Comparison of ENCODE assay signal across 17 cellular contexts in genomic region chr6:28408076-28408802, GRCh38. TPM values are rescaled to one million over a fixed set of nuclear protein-coding genes. Genes with fewer than 3 reads are reported as not detected.
DNase-seq lines count a peak whose midpoint lies in the region; ATAC-seq lines count a peak whose summit lies in the region.
"Had no signal": no experiment of that assay in that cellular context is flagged by ENCODE, and none has a peak within 500 bp of the region (broad histone marks: within the 10 kb centered on the region; RNA-seq: fewer than 3 reads in every experiment).

No MANE protein-coding gene starts in this region.

- no peaks in the 10 kb centered on the region for H3K36me3 Mint-ChIP-seq in activated T-cell treated with anti-CD3 and anti-CD28 coated beads, Interleukin-2, amount 50 U/mL, for 24 hours (ENCODE audit: low read depth)
- peaks cover 4% of the 10 kb centered on the region for H3K36me3 Mint-ChIP-seq in activated T-helper 1 cell treated with anti-CD3 and anti-CD28 coated beads, Interleukin-12 subunit alpha, Interleukin-12 subunit beta, Interleukin-2, Interleukin-4 antibody, amounts not matched to agents 30 ng/mL and 10 ng/mL and 1 ng/mL, durations not matched to agents 14 hours and 24 hours and 36 hours (ENCODE audit: low read depth)
- H3K36me3 Mint-ChIP-seq in stimulated activated naive CD8-positive, alpha-beta T cell treated with anti-CD3 and anti-CD28 coated beads, Interleukin-15, Interleukin-2, amounts not matched to agents 100 ng/mL and 50 ng/mL, for 24 hours (ENCODE audit: low read depth) = no peaks in the 10 kb centered on the region
- H3K36me3 Mint-ChIP-seq: WTC11 had no signal

- peaks cover 53% of the 10 kb centered on the region for H3K27me3 Mint-ChIP-seq in activated T-cell treated with anti-CD3 and anti-CD28 coated beads, Interleukin-2, amount 50 U/mL, for 24 hours
- peaks cover 15% of the 10 kb centered on the region for H3K27me3 Mint-ChIP-seq in activated T-helper 1 cell treated with anti-CD3 and anti-CD28 coated beads, Interleukin-12 subunit alpha, Interleukin-12 subunit beta, Interleukin-2, Interleukin-4 antibody, amounts not matched to agents 30 ng/mL and 10 ng/mL and 1 ng/mL, durations not matched to agents 14 hours and 24 hours and 36 hours (ENCODE audit: insufficient read depth)
- H3K27me3 Mint-ChIP-seq in stimulated activated naive CD8-positive, alpha-beta T cell treated with anti-CD3 and anti-CD28 coated beads, Interleukin-15, Interleukin-2, amounts not matched to agents 100 ng/mL and 50 ng/mL, for 24 hours = peaks cover 59% of the 10 kb centered on the region

- intact Hi-C loops in activated T-helper 1 cell treated with anti-CD3 and anti-CD28 coated beads, Interleukin-12 subunit alpha, Interleukin-12 subunit beta, Interleukin-2, Interleukin-4 antibody, amounts not matched to agents 30 ng/mL and 10 ng/mL and 1 ng/mL, durations not matched to agents 14 hours and 24 hours and 36 hours (cut with micrococcal nuclease) = loop anchor here (1.0 kb wide), 2 partner anchors 9 to 18 kb away; partner anchors contain the start of gene ZSCAN12

- H3K4me1 Mint-ChIP-seq in activated T-cell treated with anti-CD3 and anti-CD28 coated beads, Interleukin-2, amount 50 U/mL, for 24 hours (ENCODE audit: low read depth) = peaks cover 14% of the 10 kb centered on the region
- H3K4me1 Mint-ChIP-seq in activated T-helper 1 cell treated with anti-CD3 and anti-CD28 coated beads, Interleukin-12 subunit alpha, Interleukin-12 subunit beta, Interleukin-2, Interleukin-4 antibody, amounts not matched to agents 30 ng/mL and 10 ng/mL and 1 ng/mL, durations not matched to agents 14 hours and 24 hours and 36 hours (ENCODE audit: low read depth) = peaks cover 30% of the 10 kb centered on the region
- peaks cover 23% of the 10 kb centered on the region for H3K4me1 Mint-ChIP-seq in stimulated activated naive CD8-positive, alpha-beta T cell treated with anti-CD3 and anti-CD28 coated beads, Interleukin-15, Interleukin-2, amounts not matched to agents 100 ng/mL and 50 ng/mL, for 24 hours (ENCODE audit: low read depth)
- H3K4me1 Mint-ChIP-seq: WTC11 had no signal

- H3K4me3 Mint-ChIP-seq in activated T-cell treated with anti-CD3 and anti-CD28 coated beads, Interleukin-2, amount 50 U/mL, for 24 hours = no peak overlapping the region
- H3K4me3 Mint-ChIP-seq in activated T-helper 1 cell treated with anti-CD3 and anti-CD28 coated beads, Interleukin-12 subunit alpha, Interleukin-12 subunit beta, Interleukin-2, Interleukin-4 antibody, amounts not matched to agents 30 ng/mL and 10 ng/mL and 1 ng/mL, durations not matched to agents 14 hours and 24 hours and 36 hours = no peak overlapping the region
- no peak overlapping the region for H3K4me3 Mint-ChIP-seq in stimulated activated naive CD8-positive, alpha-beta T cell treated with anti-CD3 and anti-CD28 coated beads, Interleukin-15, Interleukin-2, amounts not matched to agents 100 ng/mL and 50 ng/mL, for 24 hours
- H3K4me3 Mint-ChIP-seq: activated naive CD4-positive, alpha-beta T cell treated with anti-CD3 and anti-CD28 coated beads, Interleukin-2, amount 10 ng/mL, durations not matched to agents 7 days and 5 days; WTC11 had no signal

- ATAC-seq in esophagus mucosa (peak; percentile 76), GM21390 (IDR thresholded peaks at IDR 0.05; ENCODE audit: unreplicated experiment) (no peak), GM18517 (IDR thresholded peaks at IDR 0.05; ENCODE audit: unreplicated experiment) (no peak)
- ATAC-seq: heart left ventricle, left ventricle myocardium superior, mucosa of descending colon, WTC11 had no signal

- H3K9me3 Mint-ChIP-seq in activated T-cell treated with anti-CD3 and anti-CD28 coated beads, Interleukin-2, amount 50 U/mL, for 24 hours = no peaks in the 10 kb centered on the region
- H3K9me3 Mint-ChIP-seq in activated T-helper 1 cell treated with anti-CD3 and anti-CD28 coated beads, Interleukin-12 subunit alpha, Interleukin-12 subunit beta, Interleukin-2, Interleukin-4 antibody, amounts not matched to agents 30 ng/mL and 10 ng/mL and 1 ng/mL, durations not matched to agents 14 hours and 24 hours and 36 hours = peaks cover 9% of the 10 kb centered on the region
- H3K9me3 Mint-ChIP-seq in stimulated activated naive CD8-positive, alpha-beta T cell treated with anti-CD3 and anti-CD28 coated beads, Interleukin-15, Interleukin-2, amounts not matched to agents 100 ng/mL and 50 ng/mL, for 24 hours = peaks cover 4% of the 10 kb centered on the region

- H3K27ac Mint-ChIP-seq in activated T-cell treated with anti-CD3 and anti-CD28 coated beads, Interleukin-2, amount 50 U/mL, for 24 hours = peak overlapping the region; percentile 26
- H3K27ac Mint-ChIP-seq in activated T-helper 1 cell treated with anti-CD3 and anti-CD28 coated beads, Interleukin-12 subunit alpha, Interleukin-12 subunit beta, Interleukin-2, Interleukin-4 antibody, amounts not matched to agents 30 ng/mL and 10 ng/mL and 1 ng/mL, durations not matched to agents 14 hours and 24 hours and 36 hours = peak overlapping the region; percentile 16
- peak overlapping the region; percentile 4 for H3K27ac Mint-ChIP-seq in stimulated activated naive CD8-positive, alpha-beta T cell treated with anti-CD3 and anti-CD28 coated beads, Interleukin-15, Interleukin-2, amounts not matched to agents 100 ng/mL and 50 ng/mL, for 24 hours
- H3K27ac Mint-ChIP-seq: activated naive CD4-positive, alpha-beta T cell treated with anti-CD3 and anti-CD28 coated beads, Interleukin-2, amount 10 ng/mL, durations not matched to agents 7 days and 5 days; WTC11 had no signal

- DNase-seq in activated T-cell treated with anti-CD3 and anti-CD28 coated beads, Interleukin-2, amount 50 U/mL, for 24 hours = no peak
- DNase-seq in activated T-cell treated with anti-CD3 and anti-CD28 coated beads for 4 hours = no peak
- DNase-seq in activated T-helper 1 cell treated with anti-CD3 and anti-CD28 coated beads, Interleukin-12 subunit alpha, Interleukin-12 subunit beta, Interleukin-2, Interleukin-4 antibody, amounts not matched to agents 30 ng/mL and 10 ng/mL and 1 ng/mL, durations not matched to agents 14 hours and 24 hours and 36 hours (ENCODE audit: low spot score) = no peak
- no peak for DNase-seq in pons (ENCODE audit: low spot score)
- DNase-seq: activated naive CD4-positive, alpha-beta T cell treated with anti-CD3 and anti-CD28 coated beads, Interleukin-2, amount 10 ng/mL, durations not matched to agents 7 days and 5 days; Calu3; heart left ventricle; left ventricle myocardium superior; mucosa of descending colon; NCI-H69; stimulated activated CD4-positive, alpha-beta T cell treated with anti-CD3 and anti-CD28 coated beads, Interleukin-4, amount 100 ng/mL, for 4 hours; substantia nigra had no signal

RNA-seq across cellular contexts. Expression of gene ZSCAN12, which starts 8.7 kb away (rescaled TPM):
- 5.6 and 5.7 TPM in 2 replicates for total RNA-seq in activated T-helper 1 cell treated with anti-CD3 and anti-CD28 coated beads, Interleukin-12 subunit alpha, Interleukin-12 subunit beta, Interleukin-2, Interleukin-4 antibody, amounts not matched to agents 30 ng/mL and 10 ng/mL and 1 ng/mL, durations not matched to agents 14 hours and 24 hours and 36 hours
- 2.5 TPM for total RNA-seq in esophagus mucosa

RNA-seq across cellular contexts. Expression of gene ZSCAN23, which starts 35.1 kb away (rescaled TPM):
- 1.1 and 2.2 TPM in 2 replicates for total RNA-seq in activated T-helper 1 cell treated with anti-CD3 and anti-CD28 coated beads, Interleukin-12 subunit alpha, Interleukin-12 subunit beta, Interleukin-2, Interleukin-4 antibody, amounts not matched to agents 30 ng/mL and 10 ng/mL and 1 ng/mL, durations not matched to agents 14 hours and 24 hours and 36 hours
- total RNA-seq in esophagus mucosa = 0.72 TPM

RNA-seq across cellular contexts. Expression of gene ZKSCAN3, which starts 58.5 kb away (rescaled TPM):
- total RNA-seq in activated T-helper 1 cell treated with anti-CD3 and anti-CD28 coated beads, Interleukin-12 subunit alpha, Interleukin-12 subunit beta, Interleukin-2, Interleukin-4 antibody, amounts not matched to agents 30 ng/mL and 10 ng/mL and 1 ng/mL, durations not matched to agents 14 hours and 24 hours and 36 hours = 2.9 and 3.3 TPM in 2 replicates
- total RNA-seq in esophagus mucosa = 2.4 TPM
